Comparison of ENCODE assay signal across 17 cellular contexts in the genomic region with DNA sequence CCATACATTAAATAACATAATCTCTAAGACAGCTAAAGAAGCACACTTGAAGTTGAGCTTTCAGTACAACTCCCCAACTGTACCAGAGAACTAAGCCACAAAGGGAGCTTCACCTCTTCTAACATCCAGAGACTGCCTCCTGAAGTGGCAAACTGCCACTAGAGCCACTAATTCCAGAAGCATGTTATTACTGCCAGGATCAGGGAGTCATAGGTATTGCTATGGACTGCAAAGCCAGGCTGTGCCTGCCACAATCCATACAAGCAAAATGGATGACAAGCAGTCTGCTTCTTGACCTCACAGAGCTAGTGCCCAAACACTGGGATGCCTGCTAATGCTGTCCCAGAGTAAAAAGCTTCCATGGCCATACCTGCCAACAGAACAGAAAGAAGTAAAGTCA.
"Had no signal": no experiment of that assay in that cellular context is flagged by ENCODE, and none has a peak within 500 bp of the region (broad histone marks: within the 10 kb centered on the region; RNA-seq: fewer than 3 reads in every experiment).

No MANE protein-coding gene starts in this region.

- H3K27me3 ChIP-seq: esophagus muscularis mucosa, tibial nerve had no signal

- H3K36me3 ChIP-seq: esophagus muscularis mucosa, tibial nerve, WERI-Rb-1 had no signal

- DNase-seq: activated CD4-positive, alpha-beta T cell treated with anti-CD3 and anti-CD28 coated beads for 1 hour; activated effector memory CD4-positive, alpha-beta T cell treated with anti-CD3 and anti-CD28 coated beads, Interleukin-2, amount 50 U/mL, for 16 hours; activated naive CD4-positive, alpha-beta T cell treated with anti-CD3 and anti-CD28 coated beads, Interleukin-2, amount 50 U/mL, for 16 hours; activated T-cell treated with anti-CD3 and anti-CD28 coated beads, Interleukin-2, amount 50 U/mL, for 72 hours; aorta; effector CD8-positive, alpha-beta T cell; left colon; midbrain; nephron progenitor cell; nucleus accumbens; stimulated activated CD4-positive, alpha-beta T cell treated with anti-CD3 and anti-CD28 coated beads, Interleukin-2, amount 100 ng/mL, for 24 hours; stimulated activated naive CD4-positive, alpha-beta T cell treated with Interleukin-2 at 50 U/mL for 16 hours; T-helper 2 cell; WERI-Rb-1 had no signal

- H3K27ac ChIP-seq: esophagus muscularis mucosa, tibial nerve, WERI-Rb-1 had no signal

- H3K4me3 ChIP-seq: esophagus muscularis mucosa, lung, tibial nerve had no signal

- ATAC-seq: activated T-cell treated with anti-CD3 and anti-CD28 coated beads, Interleukin-2, amount 50 U/mL, for 72 hours; left colon had no signal
